Comparison of ENCODE assay signal across 1 cellular context in the genomic region with DNA sequence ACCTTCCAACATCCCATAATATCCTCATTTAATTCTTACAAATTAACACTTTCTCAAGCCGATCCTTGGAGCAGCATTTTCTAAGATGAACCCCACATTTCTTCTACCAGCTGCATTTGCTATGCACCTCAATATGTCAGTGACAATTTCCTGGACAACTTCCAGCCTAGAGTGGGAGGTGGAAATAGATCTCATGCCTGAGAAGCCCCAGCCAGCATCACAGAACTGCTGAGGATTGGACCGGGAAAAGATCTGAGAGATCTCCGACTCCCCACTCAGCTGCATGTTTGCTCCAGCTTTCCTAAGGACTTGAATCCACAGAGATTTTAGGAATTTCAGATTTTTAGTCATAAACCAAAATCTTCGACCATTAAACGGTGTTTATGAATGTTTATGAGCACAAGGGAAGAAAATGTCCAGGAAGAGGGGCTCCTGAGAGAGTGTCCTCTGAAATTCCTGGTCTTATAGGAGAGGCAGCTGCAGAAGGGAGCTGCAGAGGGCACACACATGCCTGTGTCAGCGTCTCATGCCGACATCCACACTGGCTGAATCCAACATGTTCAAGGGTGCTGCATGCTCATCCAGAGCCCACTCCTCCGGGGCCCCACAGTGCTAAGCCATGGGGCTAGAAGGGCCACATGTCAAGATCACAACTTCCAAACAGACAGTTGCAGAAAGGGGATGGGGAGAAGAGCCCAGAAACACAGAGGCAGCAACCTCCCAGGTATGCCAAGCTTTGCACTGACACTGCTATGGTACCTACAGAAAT.
TF ChIP-seq lines count a peak whose summit lies in the region.

No MANE protein-coding gene starts in this region.

TF ChIP-seq in HepG2, 621 proteins besides CTCF, POLR2A, EP300 and RAD21 (continued from another document):
- no peak for TF ChIP-seq AFF4 (CRISPR knock-in tag; IDR thresholded peaks at IDR 0.05)
- TF ChIP-seq ERF (CRISPR knock-in tag; IDR thresholded peaks at IDR 0.05): no peak
- no peak for TF ChIP-seq ELF4 (CRISPR knock-in tag; IDR thresholded peaks at IDR 0.05; ENCODE audit: borderline replicate concordance)
- TF ChIP-seq PCBP1 (IDR thresholded peaks at IDR 0.05; ENCODE audit: borderline replicate concordance, low read depth, low read length): no peak
- no peak for TF ChIP-seq ZFP36L1 (CRISPR knock-in tag; IDR thresholded peaks at IDR 0.05)
- no peak for TF ChIP-seq ZNF335 (CRISPR knock-in tag; IDR thresholded peaks at IDR 0.05)
- no peak for TF ChIP-seq SRSF4 (IDR thresholded peaks at IDR 0.05; ENCODE audit: low read depth, low read length, poor library complexity, severe bottlenecking)
- TF ChIP-seq HMG20A (CRISPR knock-in tag; IDR thresholded peaks at IDR 0.05; ENCODE audit: borderline replicate concordance): no peak
- TF ChIP-seq HDAC2 (CRISPR knock-in tag; IDR thresholded peaks at IDR 0.05): no peak
- no peak for TF ChIP-seq NBN (conservative IDR thresholded peaks at IDR 0.05)
